ENCODE assay signal across 23 cellular contexts in the genomic region with DNA sequence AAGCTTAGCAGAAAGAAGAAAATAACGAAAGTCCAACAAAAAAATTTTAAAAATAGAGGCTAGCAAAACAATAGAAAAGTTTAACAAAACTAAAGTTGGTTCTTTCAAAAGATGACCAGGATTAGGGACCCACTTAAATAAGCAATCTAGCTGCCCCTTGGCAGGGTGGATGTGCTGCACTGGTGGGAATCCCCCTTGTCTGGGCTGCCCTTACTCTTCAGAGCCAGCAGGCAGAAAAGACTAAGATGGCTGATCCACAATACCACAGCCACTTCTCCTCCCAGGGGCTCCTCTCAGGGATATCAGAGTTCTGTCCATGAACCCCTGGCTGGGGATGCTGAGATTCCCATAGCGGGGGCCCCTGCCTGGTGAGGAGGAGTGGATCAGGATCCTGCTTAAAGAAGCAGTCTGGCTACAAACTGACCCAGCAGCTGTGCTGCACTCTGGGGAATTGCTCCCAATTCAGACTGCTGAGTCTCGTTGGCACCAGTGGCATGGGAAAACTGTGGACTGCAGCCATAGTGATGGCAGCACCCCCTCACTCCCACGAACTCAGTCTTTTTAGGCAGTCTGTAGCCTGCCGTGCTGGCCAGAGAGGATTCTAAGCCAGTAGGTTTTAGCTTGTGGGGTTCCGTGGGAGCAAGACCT. TPM values are rescaled to one million over a fixed set of nuclear protein-coding genes. Genes with fewer than 3 reads are reported as not detected.
DNase-seq lines count a peak whose midpoint lies in the region; ATAC-seq and TF ChIP-seq lines count a peak whose summit lies in the region.
"Had no signal": no experiment of that assay in that cellular context is flagged by ENCODE, and none has a peak within 500 bp of the region (broad histone marks: within the 10 kb centered on the region; RNA-seq: fewer than 3 reads in every experiment).

No MANE protein-coding gene starts in this region.

- H3K27me3 ChIP-seq in left ventricle myocardium inferior (ENCODE audit: low read depth) (peaks cover 15% of the 10 kb centered on the region), thoracic aorta (replicated peaks; ENCODE audit: insufficient read depth) (no peaks in the 10 kb centered on the region)
- H3K27me3 ChIP-seq: MG63, Peyer's patch, SJCRH30 had no signal

- POLR2A ChIA-PET in activated CD4-positive, alpha-beta T cell treated with anti-CD3 and anti-CD28 coated beads, Interleukin-2, amount 10 ng/mL, durations not matched to agents 7 days and 5 days (lab: Charles Lee), result no interaction called here

- H3K9me3 Mint-ChIP-seq in activated CD4-positive, alpha-beta T cell treated with anti-CD3 and anti-CD28 coated beads, Interleukin-2, amount 10 ng/mL, durations not matched to agents 7 days and 5 days, result no peaks in the 10 kb centered on the region
- H3K9me3 Mint-ChIP-seq: CD8-positive, alpha-beta memory T cell; IgD-negative memory B cell had no signal

- intact Hi-C loops in Right ventricle myocardium superior (cut with DNase I) (loop anchor here (5.0 kb wide), 2 partner anchors 254 to 414 kb away; no protein-coding TSS in a partner anchor), left ventricle myocardium inferior (cut with micrococcal nuclease) (loop anchor here (5.0 kb wide), 2 partner anchors 254 to 404 kb away; no protein-coding TSS in a partner anchor)

- CTCF ChIA-PET in activated CD4-positive, alpha-beta T cell treated with anti-CD3 and anti-CD28 coated beads, Interleukin-2, amount 10 ng/mL, durations not matched to agents 7 days and 5 days (lab: Charles Lee), result no interaction called here

- H3K4me1 Mint-ChIP-seq in T-helper 17 cell, result peaks cover 11% of the 10 kb centered on the region
- H3K4me1 Mint-ChIP-seq in activated CD4-positive, alpha-beta T cell treated with anti-CD3 and anti-CD28 coated beads, Interleukin-2, amount 10 ng/mL, durations not matched to agents 7 days and 5 days, result peaks cover 13% of the 10 kb centered on the region

- DNase-seq in Right ventricle myocardium superior, result peak; percentile 31
- no peak for DNase-seq in left ventricle myocardium inferior
- DNase-seq in T-helper 17 cell, result no peak
- DNase-seq in fibroblast of the aortic adventitia (ENCODE audit: low read depth), result peak; percentile 6
- DNase-seq in thoracic aorta (ENCODE audit: low spot score), result no peak
- no peak for DNase-seq in central memory CD4-positive, alpha-beta T cell
- no peak for DNase-seq in activated CD4-positive, alpha-beta T cell treated with anti-CD3 and anti-CD28 coated beads, Interleukin-2, amount 10 ng/mL, durations not matched to agents 7 days and 5 days
- DNase-seq: Calu3; CD8-positive, alpha-beta memory T cell; DMS53; GDM1; MG63; NCI-H1417; NCI-H1694 treated with DMSO at 0.1 percent for 48 hours; NCI-H2107; NCI-H446 treated with DMSO at 0.1 percent for 48 hours; NCI-H526 treated with DMSO at 0.1 percent for 48 hours; Peyer's patch had no signal

- ATAC-seq in Right ventricle myocardium superior (ENCODE audit: poor library complexity), result no peak
- peak; percentile 52 for ATAC-seq in T-helper 17 cell
- no peak for ATAC-seq in thoracic aorta (ENCODE audit: insufficient number of reproducible peaks, low FRiP score, low read depth)
- ATAC-seq in GM21390 (IDR thresholded peaks at IDR 0.05; ENCODE audit: unreplicated experiment), result no peak

- no peaks in the 10 kb centered on the region for H3K9me3 ChIP-seq in left ventricle myocardium inferior (replicated peaks)
- no peaks in the 10 kb centered on the region for H3K9me3 ChIP-seq in T-helper 17 cell (ENCODE audit: control insufficient read depth, low read length, poor library complexity, severe bottlenecking)
- no peaks in the 10 kb centered on the region for H3K9me3 ChIP-seq in thoracic aorta
- H3K9me3 ChIP-seq: MG63, Peyer's patch, SJCRH30 had no signal

- H3K27me3 Mint-ChIP-seq in T-helper 17 cell, result peaks cover 13% of the 10 kb centered on the region
- H3K27me3 Mint-ChIP-seq in activated CD4-positive, alpha-beta T cell treated with anti-CD3 and anti-CD28 coated beads, Interleukin-2, amount 10 ng/mL, durations not matched to agents 7 days and 5 days, result peaks cover 3% of the 10 kb centered on the region
- H3K27me3 Mint-ChIP-seq: CD8-positive, alpha-beta memory T cell; IgD-negative memory B cell had no signal

- no peak overlapping the region for H3K27ac ChIP-seq in left ventricle myocardium inferior (replicated peaks)
- H3K27ac ChIP-seq in thoracic aorta, result no peak overlapping the region
- H3K27ac ChIP-seq: C4-2B, Peyer's patch, SJCRH30 had no signal

- no peaks in the 10 kb centered on the region for H3K36me3 Mint-ChIP-seq in T-helper 17 cell (ENCODE audit: low read depth)
- no peaks in the 10 kb centered on the region for H3K36me3 Mint-ChIP-seq in activated CD4-positive, alpha-beta T cell treated with anti-CD3 and anti-CD28 coated beads, Interleukin-2, amount 10 ng/mL, durations not matched to agents 7 days and 5 days (ENCODE audit: low read depth)
- H3K36me3 Mint-ChIP-seq: CD8-positive, alpha-beta memory T cell; IgD-negative memory B cell had no signal

- TF ChIP-seq CTCF in left ventricle myocardium inferior (IDR thresholded peaks at IDR 0.05; ENCODE audit: borderline replicate concordance) (no peak), fibroblast of the aortic adventitia (IDR thresholded peaks at IDR 0.05; ENCODE audit: insufficient read depth, low read length) (no peak), thoracic aorta (IDR thresholded peaks at IDR 0.05) (no peak)

- H3K27ac Mint-ChIP-seq in T-helper 17 cell, result no peak overlapping the region
- H3K27ac Mint-ChIP-seq in activated CD4-positive, alpha-beta T cell treated with anti-CD3 and anti-CD28 coated beads, Interleukin-2, amount 10 ng/mL, durations not matched to agents 7 days and 5 days, result no peak overlapping the region
- H3K27ac Mint-ChIP-seq: IgD-negative memory B cell had no signal

- H3K36me3 ChIP-seq in left ventricle myocardium inferior (no peaks in the 10 kb centered on the region), thoracic aorta (no peaks in the 10 kb centered on the region)
- H3K36me3 ChIP-seq: MG63, Peyer's patch, SJCRH30 had no signal

- no peak overlapping the region for H3K4me3 Mint-ChIP-seq in T-helper 17 cell
- H3K4me3 Mint-ChIP-seq in activated CD4-positive, alpha-beta T cell treated with anti-CD3 and anti-CD28 coated beads, Interleukin-2, amount 10 ng/mL, durations not matched to agents 7 days and 5 days, result no peak overlapping the region
- H3K4me3 Mint-ChIP-seq: CD8-positive, alpha-beta memory T cell; IgD-negative memory B cell had no signal

- H3K4me3 ChIP-seq in left ventricle myocardium inferior (no peak overlapping the region), fibroblast of the aortic adventitia (ENCODE audit: low read depth, low read length) (no peak overlapping the region), thoracic aorta (peak overlapping the region; percentile 33)
- H3K4me3 ChIP-seq: MG63, Peyer's patch, SJCRH30 had no signal

- H3K4me1 ChIP-seq in left ventricle myocardium inferior (no peaks in the 10 kb centered on the region), thoracic aorta (ENCODE audit: control insufficient read depth in 1 of 2, low read depth in 2 of 2) (peaks cover 0 to 5% of the 10 kb centered on the region in 2 donors)
- H3K4me1 ChIP-seq: Peyer's patch, SJCRH30 had no signal

RNA-seq across cellular contexts. Expression of a gene that starts 2.7 kb away (rescaled TPM):
- total RNA-seq in Right ventricle myocardium superior, result not detected
- total RNA-seq in left ventricle myocardium inferior, result not detected
- total RNA-seq in T-helper 17 cell, result not detected
- not detected in 2 replicates for total RNA-seq in fibroblast of the aortic adventitia (ENCODE audit: low replicate concordance)
- total RNA-seq in thoracic aorta, result not detected
- not detected for total RNA-seq in activated CD4-positive, alpha-beta T cell treated with anti-CD3 and anti-CD28 coated beads, Interleukin-2, amount 10 ng/mL, durations not matched to agents 7 days and 5 days
- total RNA-seq: Calu3; CD8-positive, alpha-beta memory T cell; H4; Peyer's patch; SJCRH30 had no signal

RNA-seq across cellular contexts. Expression of a gene that starts 43.0 kb away (rescaled TPM):
- total RNA-seq in Right ventricle myocardium superior (not detected), left ventricle myocardium inferior (not detected), T-helper 17 cell (under 1 TPM in 1 of 2 donors, not detected in 1; 0.16 TPM), fibroblast of the aortic adventitia (ENCODE audit: low replicate concordance) (not detected in 2 replicates), thoracic aorta (not detected)
- total RNA-seq in activated CD4-positive, alpha-beta T cell treated with anti-CD3 and anti-CD28 coated beads, Interleukin-2, amount 10 ng/mL, durations not matched to agents 7 days and 5 days, result not detected
- total RNA-seq: CD8-positive, alpha-beta memory T cell; H4; Peyer's patch; SJCRH30 had no signal

Comparison
In these comparisons a context has a peak if more than half of its experiments do, and no peak if none do; other contexts are left out.
1. DNase-seq: peak in Right ventricle myocardium superior (single experiment) and fibroblast of the aortic adventitia (single experiment); none in left ventricle myocardium inferior (single experiment), T-helper 17 cell (0 of 3), thoracic aorta (single experiment), central memory CD4-positive, alpha-beta T cell (single experiment) and activated CD4-positive, alpha-beta T cell treated with anti-CD3 and anti-CD28 coated beads, Interleukin-2, amount 10 ng/mL, durations not matched to agents 7 days and 5 days (single experiment).